10 cellular contexts compared by ENCODE assay signal in the genomic region with DNA sequence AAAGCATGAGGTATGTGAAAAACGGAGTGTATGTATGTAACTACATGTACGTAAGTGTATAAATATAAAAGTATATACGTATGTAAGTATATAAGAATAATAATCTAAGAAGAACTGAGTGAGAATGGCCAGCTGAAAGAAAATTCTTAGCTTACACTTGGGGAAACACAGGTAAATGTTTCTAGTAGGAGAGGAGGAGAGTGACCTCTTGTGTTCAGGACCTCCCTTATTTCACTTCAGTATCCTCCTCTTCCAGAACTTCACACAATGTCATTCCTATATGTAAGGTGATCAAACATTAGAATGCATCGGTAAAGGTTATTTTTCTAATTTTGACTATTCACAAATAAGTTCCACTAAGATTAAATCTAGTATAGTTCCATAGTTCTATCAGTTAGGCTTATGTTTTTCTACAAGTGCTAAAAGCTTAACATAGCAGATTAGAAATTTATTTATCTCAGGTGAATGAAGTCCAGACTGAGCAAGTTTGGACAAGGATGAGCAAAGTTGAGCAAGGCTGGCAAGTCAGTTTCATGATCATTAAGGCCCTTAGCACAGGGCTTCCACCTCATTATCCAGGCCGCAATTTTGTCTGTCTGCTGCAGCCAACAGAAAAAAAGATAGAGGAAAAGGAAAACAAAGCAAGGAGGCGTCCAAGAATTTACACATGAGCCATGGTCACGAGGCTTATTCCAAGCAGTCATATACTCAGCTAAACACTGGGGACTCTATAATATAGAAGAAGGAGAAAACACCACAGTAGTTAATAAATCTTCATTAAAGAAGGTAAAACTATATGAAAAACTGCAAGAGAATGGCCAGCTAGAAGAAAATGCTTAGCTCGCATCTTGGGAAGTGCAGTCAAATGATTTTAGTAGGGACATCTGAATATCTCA. TPM values are rescaled to one million over a fixed set of nuclear protein-coding genes. Genes with fewer than 3 reads are reported as not detected.
DNase-seq lines count a peak whose midpoint lies in the region; TF ChIP-seq lines count a peak whose summit lies in the region.
"Had no signal": no experiment of that assay in that cellular context is flagged by ENCODE, and none has a peak within 500 bp of the region (broad histone marks: within the 10 kb centered on the region; RNA-seq: fewer than 3 reads in every experiment).

No MANE protein-coding gene starts in this region.

- H3K36me3 ChIP-seq in Peyer's patch, result no peaks in the 10 kb centered on the region

- no peak overlapping the region for H3K4me3 Mint-ChIP-seq in endothelial cell (ENCODE audit: unreplicated experiment)

- H3K4me3 ChIP-seq in Peyer's patch (no peak overlapping the region), epithelial cell of proximal tubule (ENCODE audit: low read depth, low read length) (no peak overlapping the region)

- H3K27me3 Mint-ChIP-seq in endothelial cell (ENCODE audit: unreplicated experiment), result peaks cover 1% of the 10 kb centered on the region

- TF ChIP-seq CTCF in GM10266 (IDR thresholded peaks at IDR 0.05; ENCODE audit: control insufficient read depth, insufficient read depth, low read depth, missing control alignments) (peak; percentile 9), Peyer's patch (IDR thresholded peaks at IDR 0.05) (peak in 4 of 6 experiments; percentile 9 to 61 (median 41)), epithelial cell of proximal tubule (conservative IDR thresholded peaks at IDR 0.05; ENCODE audit: low read depth, low read length) (peak; percentile 20), endothelial cell (IDR thresholded peaks at IDR 0.05; ENCODE audit: unreplicated experiment) (no peak)

- no peak overlapping the region for H3K27ac Mint-ChIP-seq in endothelial cell (ENCODE audit: unreplicated experiment)

- H3K4me1 ChIP-seq in Peyer's patch, result no peaks in the 10 kb centered on the region

- DNase-seq in GM10266 (ENCODE audit: extremely low spot score), result no peak
- no peak for DNase-seq in Peyer's patch
- no peak for DNase-seq in epithelial cell of proximal tubule (ENCODE audit: low read depth)
- peak; percentile 7 for DNase-seq in renal cortical epithelial cell (ENCODE audit: low read depth)
- DNase-seq in endothelial cell (ENCODE audit: low spot score), result no peak
- DNase-seq in mesenteric fat pad (ENCODE audit: low spot score), result no peak
- no peak for DNase-seq in KG1 (lab: John Stamatoyannopoulos, UW)
- DNase-seq in GDM1 (lab: John Stamatoyannopoulos, UW), result no peak
- DNase-seq: activated gamma-delta T cell, SHP77 treated with DMSO at 0.1 percent for 48 hours had no signal

- H3K9me3 Mint-ChIP-seq in endothelial cell (ENCODE audit: unreplicated experiment), result no peaks in the 10 kb centered on the region

- H3K27me3 ChIP-seq in Peyer's patch, result no peaks in the 10 kb centered on the region

- H3K27ac ChIP-seq in Peyer's patch, result no peak overlapping the region

- no peaks in the 10 kb centered on the region for H3K9me3 ChIP-seq in Peyer's patch

- H3K4me1 Mint-ChIP-seq in endothelial cell (ENCODE audit: unreplicated experiment), result peaks cover 10% of the 10 kb centered on the region

- TF ChIP-seq POLR2A in Peyer's patch (IDR thresholded peaks at IDR 0.05), result no peak

- no peaks in the 10 kb centered on the region for H3K36me3 Mint-ChIP-seq in endothelial cell (ENCODE audit: low read depth, unreplicated experiment)

RNA-seq across cellular contexts. Expression of gene MROH9, which starts 7.1 kb away (rescaled TPM):
- total RNA-seq in Peyer's patch, result not detected
- total RNA-seq in epithelial cell of proximal tubule, result not detected in 2 replicates
- not detected in 2 replicates for total RNA-seq in renal cortical epithelial cell
- not detected for total RNA-seq in endothelial cell (ENCODE audit: unreplicated experiment)
- not detected for total RNA-seq in mesenteric fat pad
